Comparison of ENCODE assay signal across 8 cellular contexts in the genomic region with DNA sequence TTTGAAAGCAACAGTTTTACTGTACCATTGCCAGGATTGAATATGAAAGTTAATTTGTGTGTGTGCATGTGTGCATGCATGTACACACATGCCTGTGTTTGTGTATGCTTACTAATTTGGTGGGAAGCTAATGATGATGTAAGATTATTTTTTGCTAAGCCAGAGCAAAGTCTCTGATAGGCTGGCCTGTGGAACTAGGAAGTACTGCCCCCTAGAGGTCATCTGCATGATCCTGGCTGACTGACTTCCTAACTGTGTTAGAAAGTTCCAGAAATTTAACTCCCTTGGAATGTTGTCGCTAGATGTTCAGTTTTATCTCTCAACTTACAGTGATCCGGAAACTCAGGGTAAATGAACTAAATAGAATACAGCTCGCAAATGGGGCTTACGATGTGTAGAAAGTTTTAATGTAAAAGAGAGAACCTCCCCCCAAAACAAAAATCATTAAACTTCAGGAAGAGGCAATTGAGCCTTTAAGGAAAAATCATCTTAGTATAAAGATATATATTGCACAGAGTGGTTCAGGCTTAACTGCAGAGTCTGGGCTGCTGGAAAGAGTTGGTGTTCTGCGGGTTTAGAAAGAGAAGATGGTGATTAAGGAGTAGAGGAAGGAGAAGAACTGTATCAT. TPM values are rescaled to one million over a fixed set of nuclear protein-coding genes. Genes with fewer than 3 reads are reported as not detected.
DNase-seq lines count a peak whose midpoint lies in the region; ATAC-seq and TF ChIP-seq lines count a peak whose summit lies in the region.

No MANE protein-coding gene starts in this region.

- TF ChIP-seq CTCF in LNCAP (IDR thresholded peaks at IDR 0.05) (peak; percentile 62), neural cell (IDR thresholded peaks at IDR 0.05; ENCODE audit: poor library complexity, severe bottlenecking) (peak; percentile 14), vagina (IDR thresholded peaks at IDR 0.05) (peak; percentile 5 to 31 (median 17))

- no peaks in the 10 kb centered on the region for H3F3A ChIP-seq in neural cell (ENCODE audit: insufficient read depth, low read length, poor library complexity, severe bottlenecking)

- no peak overlapping the region for H3K27ac Mint-ChIP-seq in activated T-helper 1 cell treated with anti-CD3 and anti-CD28 coated beads, Interleukin-12 subunit alpha, Interleukin-12 subunit beta, Interleukin-2, Interleukin-4 antibody, amounts not matched to agents 30 ng/mL and 10 ng/mL and 1 ng/mL, durations not matched to agents 14 hours and 24 hours and 36 hours

- no peaks in the 10 kb centered on the region for H3K36me3 ChIP-seq in neural cell (ENCODE audit: insufficient read depth, low read length)
- H3K36me3 ChIP-seq in vagina = no peaks in the 10 kb centered on the region

- H3K27me3 ChIP-seq in neural cell (ENCODE audit: insufficient read depth, low read depth, low read length) (no peaks in the 10 kb centered on the region), vagina (no peaks in the 10 kb centered on the region)

- H2AFZ ChIP-seq in neural cell (ENCODE audit: low read depth, low read length) = no peak overlapping the region

- H3K36me3 Mint-ChIP-seq in activated T-helper 1 cell treated with anti-CD3 and anti-CD28 coated beads, Interleukin-12 subunit alpha, Interleukin-12 subunit beta, Interleukin-2, Interleukin-4 antibody, amounts not matched to agents 30 ng/mL and 10 ng/mL and 1 ng/mL, durations not matched to agents 14 hours and 24 hours and 36 hours (ENCODE audit: low read depth) = peaks cover 2% of the 10 kb centered on the region

- no peaks in the 10 kb centered on the region for H3K79me2 ChIP-seq in neural cell (replicated peaks; ENCODE audit: insufficient read depth, low read length)

- intact Hi-C loops in activated T-helper 1 cell treated with anti-CD3 and anti-CD28 coated beads, Interleukin-12 subunit alpha, Interleukin-12 subunit beta, Interleukin-2, Interleukin-4 antibody, amounts not matched to agents 30 ng/mL and 10 ng/mL and 1 ng/mL, durations not matched to agents 14 hours and 24 hours and 36 hours (cut with micrococcal nuclease) = loop anchor here (1.0 to 10.0 kb wide), 5 partner anchors 150 to 719 kb away; a partner anchor contains a TSS
- intact Hi-C loops in vagina (cut with DNase I) = no loop called here

- peak; percentile 22 for DNase-seq in activated T-helper 1 cell treated with Interleukin-2 at 50 U/mL for 16 hours (ENCODE audit: low read depth)
- no peak for DNase-seq in activated T-helper 1 cell treated with anti-CD3 and anti-CD28 coated beads, Interleukin-12 subunit alpha, Interleukin-12 subunit beta, Interleukin-2, Interleukin-4 antibody, amounts not matched to agents 30 ng/mL and 10 ng/mL and 1 ng/mL, durations not matched to agents 14 hours and 24 hours and 36 hours (ENCODE audit: low spot score)
- peak; percentile 45 to 47 for DNase-seq in activated CD4-positive, alpha-beta T cell treated with anti-CD3 and anti-CD28 coated beads, Interleukin-2, amount 50 U/mL, for 48 hours
- no peak for DNase-seq in vagina (ENCODE audit: extremely low spot score in 2 of 2)
- no peak for DNase-seq in NCI-H2171 (lab: John Stamatoyannopoulos, UW)

- H3K4me3 ChIP-seq in neural cell (ENCODE audit: low read length) = no peak overlapping the region
- H3K4me3 ChIP-seq in vagina = no peak overlapping the region

- TF ChIP-seq EP300 in neural cell (conservative IDR thresholded peaks at IDR 0.05; ENCODE audit: poor library complexity, severe bottlenecking) = no peak

- no peaks in the 10 kb centered on the region for H4K20me1 ChIP-seq in neural cell (ENCODE audit: insufficient read depth)

- H3K9ac ChIP-seq in neural cell (ENCODE audit: low read length) = no peak overlapping the region

- H3K4me1 Mint-ChIP-seq in activated T-helper 1 cell treated with anti-CD3 and anti-CD28 coated beads, Interleukin-12 subunit alpha, Interleukin-12 subunit beta, Interleukin-2, Interleukin-4 antibody, amounts not matched to agents 30 ng/mL and 10 ng/mL and 1 ng/mL, durations not matched to agents 14 hours and 24 hours and 36 hours (ENCODE audit: low read depth) = no peaks in the 10 kb centered on the region

- ATAC-seq in esophagus mucosa = peak; percentile 70

- no peaks in the 10 kb centered on the region for H3K9me2 ChIP-seq in neural cell (ENCODE audit: insufficient read depth, low read length)

- TF ChIP-seq POLR2A in vagina (IDR thresholded peaks at IDR 0.05) = no peak

- H3K27ac ChIP-seq in neural cell (ENCODE audit: low read length) (no peak overlapping the region), vagina (no peak overlapping the region)

- peaks cover 12% of the 10 kb centered on the region for H3K9me3 Mint-ChIP-seq in activated T-helper 1 cell treated with anti-CD3 and anti-CD28 coated beads, Interleukin-12 subunit alpha, Interleukin-12 subunit beta, Interleukin-2, Interleukin-4 antibody, amounts not matched to agents 30 ng/mL and 10 ng/mL and 1 ng/mL, durations not matched to agents 14 hours and 24 hours and 36 hours

- H3K4me3 Mint-ChIP-seq in activated T-helper 1 cell treated with anti-CD3 and anti-CD28 coated beads, Interleukin-12 subunit alpha, Interleukin-12 subunit beta, Interleukin-2, Interleukin-4 antibody, amounts not matched to agents 30 ng/mL and 10 ng/mL and 1 ng/mL, durations not matched to agents 14 hours and 24 hours and 36 hours = no peak overlapping the region

- H3K9me3 ChIP-seq in neural cell (ENCODE audit: low read length) (no peaks in the 10 kb centered on the region), vagina (no peaks in the 10 kb centered on the region)

- peaks cover 14% of the 10 kb centered on the region for H3K27me3 Mint-ChIP-seq in activated T-helper 1 cell treated with anti-CD3 and anti-CD28 coated beads, Interleukin-12 subunit alpha, Interleukin-12 subunit beta, Interleukin-2, Interleukin-4 antibody, amounts not matched to agents 30 ng/mL and 10 ng/mL and 1 ng/mL, durations not matched to agents 14 hours and 24 hours and 36 hours (ENCODE audit: insufficient read depth)

- H3K4me1 ChIP-seq in vagina = no peaks in the 10 kb centered on the region

- TF ChIP-seq RAD21 in neural cell (conservative IDR thresholded peaks at IDR 0.05) = no peak

- H3K4me2 ChIP-seq in neural cell (ENCODE audit: low read length) = no peak overlapping the region

TF ChIP-seq in neural cell, 6 proteins besides CTCF, POLR2A, EP300 and RAD21:
- no peak for TF ChIP-seq TAF1 (IDR thresholded peaks at IDR 0.05; ENCODE audit: low read depth)
- no peak for TF ChIP-seq MXI1 (conservative IDR thresholded peaks at IDR 0.05; ENCODE audit: poor library complexity, severe bottlenecking)
- no peak for TF ChIP-seq POLR2AphosphoS5 (IDR thresholded peaks at IDR 0.05)
- TF ChIP-seq, protein P1, sequence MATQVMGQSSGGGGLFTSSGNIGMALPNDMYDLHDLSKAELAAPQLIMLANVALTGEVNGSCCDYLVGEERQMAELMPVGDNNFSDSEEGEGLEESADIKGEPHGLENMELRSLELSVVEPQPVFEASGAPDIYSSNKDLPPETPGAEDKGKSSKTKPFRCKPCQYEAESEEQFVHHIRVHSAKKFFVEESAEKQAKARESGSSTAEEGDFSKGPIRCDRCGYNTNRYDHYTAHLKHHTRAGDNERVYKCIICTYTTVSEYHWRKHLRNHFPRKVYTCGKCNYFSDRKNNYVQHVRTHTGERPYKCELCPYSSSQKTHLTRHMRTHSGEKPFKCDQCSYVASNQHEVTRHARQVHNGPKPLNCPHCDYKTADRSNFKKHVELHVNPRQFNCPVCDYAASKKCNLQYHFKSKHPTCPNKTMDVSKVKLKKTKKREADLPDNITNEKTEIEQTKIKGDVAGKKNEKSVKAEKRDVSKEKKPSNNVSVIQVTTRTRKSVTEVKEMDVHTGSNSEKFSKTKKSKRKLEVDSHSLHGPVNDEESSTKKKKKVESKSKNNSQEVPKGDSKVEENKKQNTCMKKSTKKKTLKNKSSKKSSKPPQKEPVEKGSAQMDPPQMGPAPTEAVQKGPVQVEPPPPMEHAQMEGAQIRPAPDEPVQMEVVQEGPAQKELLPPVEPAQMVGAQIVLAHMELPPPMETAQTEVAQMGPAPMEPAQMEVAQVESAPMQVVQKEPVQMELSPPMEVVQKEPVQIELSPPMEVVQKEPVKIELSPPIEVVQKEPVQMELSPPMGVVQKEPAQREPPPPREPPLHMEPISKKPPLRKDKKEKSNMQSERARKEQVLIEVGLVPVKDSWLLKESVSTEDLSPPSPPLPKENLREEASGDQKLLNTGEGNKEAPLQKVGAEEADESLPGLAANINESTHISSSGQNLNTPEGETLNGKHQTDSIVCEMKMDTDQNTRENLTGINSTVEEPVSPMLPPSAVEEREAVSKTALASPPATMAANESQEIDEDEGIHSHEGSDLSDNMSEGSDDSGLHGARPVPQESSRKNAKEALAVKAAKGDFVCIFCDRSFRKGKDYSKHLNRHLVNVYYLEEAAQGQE (IDR thresholded peaks at IDR 0.05; ENCODE audit: borderline replicate concordance) = no peak
- TF ChIP-seq EZH2 (IDR thresholded peaks at IDR 0.05; ENCODE audit: borderline replicate concordance, insufficient read depth, low read length, poor library complexity, severe bottlenecking) = no peak
- no peak for TF ChIP-seq SMC3 (conservative IDR thresholded peaks at IDR 0.05; ENCODE audit: poor library complexity)

RNA-seq across cellular contexts. Expression of a gene that starts 34.3 kb away (rescaled TPM):
- 172 and 182 TPM in 2 replicates for total RNA-seq in activated T-helper 1 cell treated with anti-CD3 and anti-CD28 coated beads, Interleukin-12 subunit alpha, Interleukin-12 subunit beta, Interleukin-2, Interleukin-4 antibody, amounts not matched to agents 30 ng/mL and 10 ng/mL and 1 ng/mL, durations not matched to agents 14 hours and 24 hours and 36 hours
- total RNA-seq in esophagus mucosa = 71.5 TPM
- 115 and 124 TPM in 2 replicates for polyA plus RNA-seq in neural cell
- 410 and 423 TPM in 2 replicates for polyA minus RNA-seq in neural cell
- total RNA-seq in vagina = 44.7 TPM

Comparison
In these comparisons a context has a peak if more than half of its experiments do, and no peak if none do; other contexts are left out.
1. DNase-seq: peak in activated T-helper 1 cell treated with Interleukin-2 at 50 U/mL for 16 hours (single experiment) and activated CD4-positive, alpha-beta T cell treated with anti-CD3 and anti-CD28 coated beads, Interleukin-2, amount 50 U/mL, for 48 hours (2 of 2); none in activated T-helper 1 cell treated with anti-CD3 and anti-CD28 coated beads, Interleukin-12 subunit alpha, Interleukin-12 subunit beta, Interleukin-2, Interleukin-4 antibody, amounts not matched to agents 30 ng/mL and 10 ng/mL and 1 ng/mL, durations not matched to agents 14 hours and 24 hours and 36 hours (single experiment), vagina (0 of 2) and NCI-H2171 (single experiment).
2. Peak in every context shown above with its lines, with median percentiles within 50 percentile points of each other: CTCF ChIP-seq.